Comparison of ENCODE assay signal across 10 cellular contexts in genomic region chr17:36082482-36083024, GRCh38. TPM values are rescaled to one million over a fixed set of nuclear protein-coding genes. Genes with fewer than 3 reads are reported as not detected.
DNase-seq lines count a peak whose midpoint lies in the region; ATAC-seq and TF ChIP-seq lines count a peak whose summit lies in the region.
"Not testable (repeated sequence)": the region's sequence is repeated elsewhere in the genome, so short reads cannot be mapped to it uniquely, and the experiment has no call there.
"Had no signal": no experiment of that assay in that cellular context is flagged by ENCODE, and none has a peak within 500 bp of the region (broad histone marks: within the 10 kb centered on the region; RNA-seq: fewer than 3 reads in every experiment).

No MANE protein-coding gene starts in this region.

- H3K27me3 ChIP-seq in effector memory CD4-positive, alpha-beta T cell (replicated peaks; ENCODE audit: control insufficient read depth, insufficient read depth, low read length, poor library complexity, severe bottlenecking); neutrophil; upper lobe of left lung: not testable (repeated sequence)

- H3K27ac ChIP-seq in effector memory CD4-positive, alpha-beta T cell (ENCODE audit: insufficient read depth, low read length, poor library complexity, severe bottlenecking), result not testable (repeated sequence)
- peak overlapping the region; percentile 92 for H3K27ac ChIP-seq in neutrophil
- peak overlapping the region in 3 of 4 donors; percentile 26 to 77 (median 54) for H3K27ac ChIP-seq in upper lobe of left lung

- TF ChIP-seq CTCF in neutrophil (IDR thresholded peaks at IDR 0.05); upper lobe of left lung (IDR thresholded peaks at IDR 0.05): not testable (repeated sequence)

- TF ChIP-seq EP300 in upper lobe of left lung (IDR thresholded peaks at IDR 0.05), result peak in 1 of 4 donors; percentile 19

- H3K36me3 ChIP-seq in effector memory CD4-positive, alpha-beta T cell (ENCODE audit: control insufficient read depth, insufficient read depth, low read length); neutrophil; upper lobe of left lung: not testable (repeated sequence)

- ATAC-seq in GM18498 (IDR thresholded peaks at IDR 0.05; ENCODE audit: unreplicated experiment), result peak; percentile 64
- ATAC-seq in GM21529 (IDR thresholded peaks at IDR 0.05; ENCODE audit: unreplicated experiment), result peak; percentile 48
- peak; percentile 74 for ATAC-seq in HG03342 (IDR thresholded peaks at IDR 0.05; ENCODE audit: unreplicated experiment)
- peak; percentile 84 to 86 for ATAC-seq in upper lobe of left lung (ENCODE audit: low FRiP score in 2 of 2)

- WGBS in upper lobe of left lung, 2 donors, result 34 to 61% methylated on average over 6 of the region's 6 CpGs

- not testable (repeated sequence) for H3K4me1 ChIP-seq in effector memory CD4-positive, alpha-beta T cell (ENCODE audit: control insufficient read depth, insufficient read depth, low read length, poor library complexity, severe bottlenecking)
- peaks cover 41 to 47% of the 10 kb centered on the region in 2 experiments for H3K4me1 ChIP-seq in neutrophil (ENCODE audit: control insufficient read depth in 1 of 2, insufficient read depth in 1 of 2, low read depth in 1 of 2, low read length in 1 of 2)
- H3K4me1 ChIP-seq in upper lobe of left lung, result peaks cover 0 to 23% (median 10%) of the 10 kb centered on the region in 4 donors

- TF ChIP-seq POLR2A in upper lobe of left lung (IDR thresholded peaks at IDR 0.05), result peak in 1 of 4 donors; percentile 34

- DNase-seq in NOMO-1 treated with DMSO at 0.1 percent for 48 hours (lab: John Stamatoyannopoulos, UW; ENCODE audit: unreplicated experiment), result peak; percentile 99
- DNase-seq in activated CD8-positive, alpha-beta memory T cell treated with anti-CD3 and anti-CD28 coated beads for 24 hours, result peak; percentile 78
- DNase-seq in effector memory CD4-positive, alpha-beta T cell, result peak; percentile 9 to 25 (median 14)
- DNase-seq in upper lobe of left lung, result peak in 1 of 2 donors; percentile 67

- H3K4me3 ChIP-seq in effector memory CD4-positive, alpha-beta T cell (ENCODE audit: insufficient read depth, low read depth, low read length, poor library complexity, severe bottlenecking); upper lobe of left lung: not testable (repeated sequence)
- H3K4me3 ChIP-seq in neutrophil (ENCODE audit: low read depth in 1 of 2, low read length in 1 of 2), result peak overlapping the region in 1 of 2 experiments; percentile 39

- H3K9me3 ChIP-seq in effector memory CD4-positive, alpha-beta T cell (ENCODE audit: control insufficient read depth, low read length); neutrophil; upper lobe of left lung: not testable (repeated sequence)

RNA-seq across cellular contexts. Expression of gene CCL3, which starts 7.4 kb away (rescaled TPM):
- total RNA-seq in upper lobe of left lung, result 10 to 100 TPM in 2 of 6 donors, 1 to 10 TPM in 3, under 1 TPM in 1; 0.55 to 24.9 (median 2.9) TPM
- total RNA-seq: Calu3 had no signal

RNA-seq across cellular contexts. Expression of gene CCL18, which starts 18.5 kb away (rescaled TPM):
- total RNA-seq in upper lobe of left lung, result 100 to 1,000 TPM in 4 of 6 donors, 10 to 100 TPM in 2; 50.3 to 250 (median 169) TPM
- total RNA-seq: Calu3, frontal cortex had no signal

RNA-seq across cellular contexts. Expression of gene CCL4, which starts 21.1 kb away (rescaled TPM):
- total RNA-seq in upper lobe of left lung, result 10 to 100 TPM in 4 of 6 donors, 1 to 10 TPM in 2; 5.7 to 24.0 (median 14.1) TPM
- total RNA-seq: Calu3 had no signal
